Comparison of ENCODE assay signal across 28 cellular contexts in the genomic region with DNA sequence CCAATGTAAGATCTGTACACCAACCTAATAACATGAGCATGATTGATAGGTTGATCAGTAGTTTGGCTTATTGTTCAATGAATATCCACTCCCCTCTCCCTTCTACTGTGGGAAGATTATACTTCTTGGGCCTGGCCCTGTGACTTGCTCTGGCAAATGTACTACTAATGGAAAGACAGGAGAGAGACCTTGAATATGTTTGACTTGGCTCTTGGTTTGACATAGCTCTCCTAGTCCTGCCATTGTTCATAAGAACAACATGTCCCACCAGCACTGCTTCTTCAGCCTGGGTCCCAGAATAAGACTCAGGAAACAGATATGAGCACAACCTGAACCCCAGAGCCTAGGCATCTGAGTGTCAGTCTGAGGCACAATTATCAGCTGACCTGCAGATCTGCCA.
"Had no signal": no experiment of that assay in that cellular context is flagged by ENCODE, and none has a peak within 500 bp of the region (broad histone marks: within the 10 kb centered on the region; RNA-seq: fewer than 3 reads in every experiment).

No MANE protein-coding gene starts in this region.

- H3K36me3 Mint-ChIP-seq: neural progenitor cell; stimulated activated effector memory CD8-positive, alpha-beta T cell treated with anti-CD3 and anti-CD28 coated beads, Interleukin-12 subunit alpha, Interleukin-12 subunit beta, amount 100 ng/mL, for 72 hours had no signal

- H3K9me3 ChIP-seq: ovary, prostate gland had no signal

- DNase-seq: heart right ventricle; kidney; left colon; left ventricle myocardium inferior; mesenchymal stem cell; naive B cell; natural killer cell; nephron progenitor cell; occipital lobe; ovary; posterior cingulate gyrus; retina; right cardiac atrium; stimulated activated CD4-positive, alpha-beta T cell treated with anti-CD3 and anti-CD28 coated beads, Interleukin-4, amount 100 ng/mL, for 24 hours; stimulated activated naive CD4-positive, alpha-beta T cell; tibial artery; uterus had no signal

- H3K27ac Mint-ChIP-seq: natural killer cell; nephron progenitor cell; neural progenitor cell; stimulated activated effector memory CD8-positive, alpha-beta T cell treated with anti-CD3 and anti-CD28 coated beads, Interleukin-12 subunit alpha, Interleukin-12 subunit beta, amount 100 ng/mL, for 72 hours; stimulated activated naive CD8-positive, alpha-beta T cell treated with anti-CD3 and anti-CD28 coated beads, Interleukin-15, Interleukin-2, amounts not matched to agents 100 ng/mL and 50 ng/mL, for 24 hours; type B pancreatic cell had no signal

- H3K9me3 Mint-ChIP-seq: natural killer cell had no signal

- H3K27ac ChIP-seq: heart right ventricle, hepatocyte, left ventricle myocardium inferior, neural progenitor cell, neutrophil, ovary, prostate gland, skin epidermis, suprapubic skin, thoracic aorta, tibial artery, uterus had no signal

- H3K36me3 ChIP-seq: heart right ventricle, left ventricle myocardium inferior, neutrophil, ovary, prostate gland, suprapubic skin, thoracic aorta, tibial artery, uterus had no signal

- H3K4me3 ChIP-seq: heart right ventricle, hepatocyte, left ventricle myocardium inferior, neural progenitor cell, ovary, prostate gland, skin epidermis, suprapubic skin, thoracic aorta, tibial artery, uterus had no signal

- H3K79me2 ChIP-seq: hepatocyte had no signal

- H3K4me2 ChIP-seq: neural progenitor cell had no signal

- H3K4me1 ChIP-seq: heart right ventricle, left ventricle myocardium inferior, neural progenitor cell, prostate gland, suprapubic skin, tibial artery, uterus had no signal

- H3K27me3 Mint-ChIP-seq: naive B cell; stimulated activated naive CD8-positive, alpha-beta T cell treated with anti-CD3 and anti-CD28 coated beads, Interleukin-15, Interleukin-2, amounts not matched to agents 100 ng/mL and 50 ng/mL, for 24 hours; type B pancreatic cell had no signal

- ATAC-seq: heart right ventricle; left colon; natural killer cell; right cardiac atrium; sciatic nerve; stimulated activated effector memory CD8-positive, alpha-beta T cell treated with anti-CD3 and anti-CD28 coated beads, Interleukin-12 subunit alpha, Interleukin-12 subunit beta, amount 100 ng/mL, for 72 hours had no signal

- FAIRE-seq: kidney had no signal

- H3K27me3 ChIP-seq: heart right ventricle, hepatocyte, neural progenitor cell, neutrophil, ovary, suprapubic skin, tibial artery, uterus had no signal

- H3K9ac ChIP-seq: neural progenitor cell had no signal

- H2AFZ ChIP-seq: hepatocyte, neural progenitor cell had no signal

- H3K4me1 Mint-ChIP-seq: nephron progenitor cell; neural progenitor cell; stimulated activated effector memory CD8-positive, alpha-beta T cell treated with anti-CD3 and anti-CD28 coated beads, Interleukin-12 subunit alpha, Interleukin-12 subunit beta, amount 100 ng/mL, for 72 hours had no signal

- H3K4me3 Mint-ChIP-seq: naive B cell; natural killer cell; nephron progenitor cell; neural progenitor cell; stimulated activated effector memory CD8-positive, alpha-beta T cell treated with anti-CD3 and anti-CD28 coated beads, Interleukin-12 subunit alpha, Interleukin-12 subunit beta, amount 100 ng/mL, for 72 hours; stimulated activated naive CD8-positive, alpha-beta T cell treated with anti-CD3 and anti-CD28 coated beads, Interleukin-15, Interleukin-2, amounts not matched to agents 100 ng/mL and 50 ng/mL, for 24 hours; type B pancreatic cell had no signal
